ENCODE assay signal across 8 cellular contexts in the genomic region with DNA sequence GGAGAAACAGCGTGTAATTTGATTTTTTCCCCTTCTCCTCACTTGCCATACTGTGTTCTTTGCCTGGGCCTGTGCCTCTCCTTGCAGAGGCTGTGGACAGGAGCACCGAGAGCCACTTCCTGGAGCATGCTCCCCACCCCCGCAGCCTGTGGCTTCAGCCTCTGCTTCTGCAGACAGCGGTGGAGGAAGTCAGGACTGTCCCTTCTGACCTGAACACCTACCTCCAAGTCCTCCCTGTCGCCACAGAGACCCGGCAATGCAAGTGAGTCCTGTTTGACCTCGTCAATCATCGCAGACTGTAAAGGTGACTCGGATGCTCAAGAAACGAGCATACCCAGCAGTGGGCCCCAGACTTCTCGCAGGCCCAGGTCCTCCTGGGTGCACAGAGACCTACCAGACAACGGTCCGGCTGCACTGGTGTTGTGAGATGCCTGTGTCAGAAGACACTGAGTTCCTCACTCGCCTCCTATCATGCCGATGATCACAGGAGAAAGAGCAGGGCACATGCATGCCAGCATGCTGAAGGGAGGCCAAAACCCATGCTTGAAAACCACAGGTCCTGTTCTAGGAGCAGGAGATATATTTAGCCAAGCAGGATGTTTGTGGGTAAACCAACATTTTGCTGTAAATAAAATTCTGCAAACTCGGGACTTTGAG.
A peak's percentile ranks its signal among the peaks of the same experiment; 100 is the strongest.
DNase-seq lines count a peak whose midpoint lies in the region; ATAC-seq and TF ChIP-seq lines count a peak whose summit lies in the region.

No MANE protein-coding gene starts in this region.

- peak overlapping the region; percentile 99 for H3K27ac Mint-ChIP-seq in dendritic cell treated with granulocyte-macrophage colony-stimulating factor and Interleukin-4, amounts not matched to agents 40 ng/mL and 50 ng/mL, for 4 days
- peak overlapping the region; percentile 75 for H3K27ac Mint-ChIP-seq in nephron progenitor cell

- H3K9me3 ChIP-seq in left ventricle myocardium inferior (replicated peaks) (no peaks in the 10 kb centered on the region), RWPE2 (ENCODE audit: severe bottlenecking) (no peaks in the 10 kb centered on the region)

- H3K9me3 Mint-ChIP-seq in dendritic cell treated with granulocyte-macrophage colony-stimulating factor and Interleukin-4, amounts not matched to agents 40 ng/mL and 50 ng/mL, for 4 days, result no peaks in the 10 kb centered on the region
- no peaks in the 10 kb centered on the region for H3K9me3 Mint-ChIP-seq in nephron progenitor cell

- H3K27ac ChIP-seq in left ventricle myocardium inferior (replicated peaks), result no peak overlapping the region
- peak overlapping the region; percentile 69 for H3K27ac ChIP-seq in RWPE2 (ENCODE audit: poor library complexity, severe bottlenecking)

- H3K4me1 Mint-ChIP-seq in dendritic cell treated with granulocyte-macrophage colony-stimulating factor and Interleukin-4, amounts not matched to agents 40 ng/mL and 50 ng/mL, for 4 days (ENCODE audit: low read depth), result peaks cover 69% of the 10 kb centered on the region
- peaks cover 30% of the 10 kb centered on the region for H3K4me1 Mint-ChIP-seq in nephron progenitor cell

- H3K4me3 ChIP-seq in left ventricle myocardium inferior (no peak overlapping the region), RWPE2 (ENCODE audit: severe bottlenecking) (no peak overlapping the region)

- H3K36me3 ChIP-seq in left ventricle myocardium inferior (no peaks in the 10 kb centered on the region), RWPE2 (ENCODE audit: low read depth) (no peaks in the 10 kb centered on the region)

- no peaks in the 10 kb centered on the region for H3K27me3 Mint-ChIP-seq in dendritic cell treated with granulocyte-macrophage colony-stimulating factor and Interleukin-4, amounts not matched to agents 40 ng/mL and 50 ng/mL, for 4 days
- H3K27me3 Mint-ChIP-seq in nephron progenitor cell (ENCODE audit: low read depth, poor library complexity), result peaks cover 6% of the 10 kb centered on the region

- H3K4me1 ChIP-seq in left ventricle myocardium inferior (peaks cover 37% of the 10 kb centered on the region), RWPE2 (ENCODE audit: insufficient read depth, poor library complexity, severe bottlenecking) (peaks cover 42% of the 10 kb centered on the region)

- H3K27me3 ChIP-seq in left ventricle myocardium inferior (ENCODE audit: low read depth) (no peaks in the 10 kb centered on the region), RWPE2 (ENCODE audit: insufficient read depth, poor library complexity, severe bottlenecking) (no peaks in the 10 kb centered on the region)

- intact Hi-C loops in Right ventricle myocardium inferior (cut with DNase I), result no loop called here
- intact Hi-C loops in left ventricle myocardium inferior (cut with micrococcal nuclease), result no loop called here
- intact Hi-C loops in dendritic cell treated with granulocyte-macrophage colony-stimulating factor and Interleukin-4, amounts not matched to agents 40 ng/mL and 50 ng/mL, for 4 days (cut with micrococcal nuclease), result loop anchor here (1.0 to 5.0 kb wide), 3 partner anchors 16 to 184 kb away; no protein-coding TSS in a partner anchor

- peak overlapping the region; percentile 72 for H3K4me3 Mint-ChIP-seq in dendritic cell treated with granulocyte-macrophage colony-stimulating factor and Interleukin-4, amounts not matched to agents 40 ng/mL and 50 ng/mL, for 4 days
- peak overlapping the region; percentile 16 for H3K4me3 Mint-ChIP-seq in nephron progenitor cell

- no peak for DNase-seq in Right ventricle myocardium inferior (ENCODE audit: missing footprints)
- DNase-seq in left ventricle myocardium inferior, result no peak
- no peak for DNase-seq in RWPE2 (ENCODE audit: low spot score)
- peak; percentile 20 for DNase-seq in nephron progenitor cell
- no peak for DNase-seq in NCI-H1105 (lab: John Stamatoyannopoulos, UW)
- no peak for DNase-seq in SW 1271 (lab: John Stamatoyannopoulos, UW)

- TF ChIP-seq CTCF in left ventricle myocardium inferior (IDR thresholded peaks at IDR 0.05; ENCODE audit: borderline replicate concordance), result no peak
- no peak for TF ChIP-seq CTCF in RWPE2 (IDR thresholded peaks at IDR 0.05; ENCODE audit: poor library complexity, severe bottlenecking)
- TF ChIP-seq CTCF in nephron progenitor cell (IDR thresholded peaks at IDR 0.05), result no peak

- no peaks in the 10 kb centered on the region for H3K36me3 Mint-ChIP-seq in dendritic cell treated with granulocyte-macrophage colony-stimulating factor and Interleukin-4, amounts not matched to agents 40 ng/mL and 50 ng/mL, for 4 days (ENCODE audit: low read depth)
- no peaks in the 10 kb centered on the region for H3K36me3 Mint-ChIP-seq in nephron progenitor cell (ENCODE audit: low read depth)

- ATAC-seq in Right ventricle myocardium inferior, result peak; percentile 32
- peak; percentile 55 for ATAC-seq in HG02938 (IDR thresholded peaks at IDR 0.05; ENCODE audit: unreplicated experiment)
- ATAC-seq in RWPE2 (ENCODE audit: low read depth), result no peak
